ENCODE assay signal across 9 cellular contexts in genomic region chr4:109816082-109816442, GRCh38. TPM values are rescaled to one million over a fixed set of nuclear protein-coding genes. Genes with fewer than 3 reads are reported as not detected.
A peak's percentile ranks its signal among the peaks of the same experiment; 100 is the strongest.
DNase-seq lines count a peak whose midpoint lies in the region; ATAC-seq and TF ChIP-seq lines count a peak whose summit lies in the region.
"Had no signal": no experiment of that assay in that cellular context is flagged by ENCODE, and none has a peak within 500 bp of the region (broad histone marks: within the 10 kb centered on the region; RNA-seq: fewer than 3 reads in every experiment).

No MANE protein-coding gene starts in this region.

- ATAC-seq in naive B cell (ENCODE audit: low read depth in 2 of 2) (no peak), GM21367 (IDR thresholded peaks at IDR 0.05; ENCODE audit: unreplicated experiment) (no peak), GM21528 (IDR thresholded peaks at IDR 0.05; ENCODE audit: low FRiP score, unreplicated experiment) (no peak)

- H3K23ac ChIP-seq in H9 (ENCODE audit: insufficient read length, low read depth, low read length) = no peak overlapping the region

- H3T11ph ChIP-seq in H9 (ENCODE audit: low read length) = no peak overlapping the region

- H2BK12ac ChIP-seq in H9 (ENCODE audit: insufficient read length, low read depth, low read length) = no peak overlapping the region

- DNase-seq in H9 = no peak
- DNase-seq in activated CD4-positive, CD25-positive, alpha-beta regulatory T cell treated with anti-CD3 and anti-CD28 coated beads, Interleukin-2, amount 50 U/mL, for 72 hours = peak; percentile 55
- DNase-seq in dermis blood vessel endothelial cell = peak; percentile 20
- no peak for DNase-seq in naive B cell
- DNase-seq in stimulated activated naive CD4-positive, alpha-beta T cell treated with Interleukin-2 at 50 U/mL for 16 hours (lab: John Stamatoyannopoulos, UW) = peak; percentile 27
- DNase-seq in iPS-NIHi7 (ENCODE audit: extremely low spot score) = no peak

- peak overlapping the region; percentile 87 for H3K18ac ChIP-seq in H9 (ENCODE audit: insufficient read length, low read depth, low read length)

- H2BK15ac ChIP-seq in H9 (ENCODE audit: low read depth, low read length) = no peak overlapping the region

- peaks cover 18% of the 10 kb centered on the region; the same call in 1 of the 2 replicates for H3K79me2 ChIP-seq in H9 (ENCODE audit: insufficient read depth, low read length)

- no peak overlapping the region for H4K8ac ChIP-seq in H9 (replicated peaks; ENCODE audit: insufficient read length, low read depth, low read length)

- H3K27ac Mint-ChIP-seq in H9 (peak overlapping the region; percentile 98 to 99 (median 99)), naive B cell (peak overlapping the region; percentile 95 to 99 (median 98))

- H2AK5ac ChIP-seq in H9 (ENCODE audit: insufficient read length, low read length) = no peak overlapping the region

- TF ChIP-seq CTCF in H9 (conservative IDR thresholded peaks at IDR 0.05) = no peak

- peak overlapping the region; percentile 82 for H3K9ac ChIP-seq in H9 (ENCODE audit: extremely low read depth, insufficient read length, low read length)

- H3K4me1 Mint-ChIP-seq in H9 = peaks cover 15 to 24% of the 10 kb centered on the region in 2 experiments
- peaks cover 37 to 46% (median 38%) of the 10 kb centered on the region in 3 donors for H3K4me1 Mint-ChIP-seq in naive B cell

- no peak overlapping the region for H4K5ac ChIP-seq in H9 (ENCODE audit: insufficient read length, low read depth, low read length)

- peaks cover 29 to 49% (median 39%) of the 10 kb centered on the region in 3 experiments for H3K36me3 Mint-ChIP-seq in H9 (ENCODE audit: insufficient read depth in 1 of 3, low read depth in 3 of 3)
- peaks cover 2 to 13% of the 10 kb centered on the region in 2 donors for H3K36me3 Mint-ChIP-seq in naive B cell

- H2BK5ac ChIP-seq in H9 (ENCODE audit: insufficient read length, low read length) = no peak overlapping the region

- H3K4me2 ChIP-seq in H9 (ENCODE audit: insufficient read depth, insufficient read length, low read length) = peak overlapping the region; percentile 74

- H2BK20ac ChIP-seq in H9 (ENCODE audit: low read depth, low read length, poor library complexity, severe bottlenecking) = no peak overlapping the region

- H4K20me1 ChIP-seq in H9 (ENCODE audit: control insufficient read depth, insufficient read depth, insufficient read length) = no peaks in the 10 kb centered on the region

- H4K91ac ChIP-seq in H9 (ENCODE audit: insufficient read length, low read depth, low read length) = no peak overlapping the region

- H3K4me3 Mint-ChIP-seq in H9 (peak overlapping the region; percentile 95 to 99), naive B cell (peak overlapping the region; percentile 98 to 99 (median 99))

- H3K9me3 ChIP-seq in H9 (ENCODE audit: control insufficient read depth, low read depth, low read length) = no peaks in the 10 kb centered on the region

- H3K23me2 ChIP-seq in H9 (ENCODE audit: insufficient read length, low read depth, low read length, poor library complexity, severe bottlenecking) = peaks cover 13% of the 10 kb centered on the region

- WGBS in H9 (ENCODE audit: extremely low coverage, insufficient read length, low lambda C conversion rate) = no CpG with 5 or more reads among the region's 19 CpGs

- no peak overlapping the region for H2AFZ ChIP-seq in H9 (ENCODE audit: low read length)

- H3K4me1 ChIP-seq in H9 (ENCODE audit: insufficient read depth, low read length) = no peaks in the 10 kb centered on the region

- peaks cover 6% of the 10 kb centered on the region for H3K79me1 ChIP-seq in H9 (ENCODE audit: insufficient read depth, low read depth, low read length, poor library complexity, severe bottlenecking)

- peak overlapping the region; percentile 71 for H2BK120ac ChIP-seq in H9 (ENCODE audit: low read depth, low read length, poor library complexity, severe bottlenecking)

- no peaks in the 10 kb centered on the region for H3K27me3 ChIP-seq in H9 (ENCODE audit: insufficient read depth, low read length)

- H3K27ac ChIP-seq in H9 (ENCODE audit: insufficient read length, low read depth, low read length) = no peak overlapping the region

- H3K9me3 Mint-ChIP-seq in H9 = peaks cover 0 to 2% of the 10 kb centered on the region in 2 experiments; a peak in 2 of 5 replicates
- H3K9me3 Mint-ChIP-seq in naive B cell = no peaks in the 10 kb centered on the region

- no peak overlapping the region for H3K56ac ChIP-seq in H9 (ENCODE audit: insufficient read length, low read depth, low read length)

- peak overlapping the region; percentile 79 for H3K14ac ChIP-seq in H9 (ENCODE audit: insufficient read depth, low read length)

- no peaks in the 10 kb centered on the region for H3K27me3 Mint-ChIP-seq in H9 (ENCODE audit: low read depth)
- peaks cover 0 to under 1% (median 0%) of the 10 kb centered on the region in 3 donors for H3K27me3 Mint-ChIP-seq in naive B cell

- H3K4ac ChIP-seq in H9 (ENCODE audit: low read depth, low read length) = 0 out of 2 replicates have a peak overlapping the region, but pooled peaks have one; percentile 52

RNA-seq across cellular contexts. Expression of gene GAR1, which starts 0.5 kb away (rescaled TPM):
- total RNA-seq in H9 (2021) (42.7 and 45.3 TPM in 2 replicates), dermis blood vessel endothelial cell (3.1 and 3.4 TPM in 2 replicates)
- polyA plus RNA-seq in naive B cell (ENCODE audit: low read depth in 6 of 6) = 10 to 100 TPM; 10.3 to 18.6 (median 13.6) TPM

RNA-seq across cellular contexts. Expression of gene RRH, which starts 11.7 kb away (rescaled TPM):
- total RNA-seq in H9 (2021) (0.20 TPM in 1 of 2 replicates, not detected in the other), dermis blood vessel endothelial cell (not detected in 2 replicates)
- under 1 TPM in 1 of 6 donors, not detected in 5; 0.23 TPM for polyA plus RNA-seq in naive B cell (ENCODE audit: low read depth in 6 of 6)

RNA-seq across cellular contexts. Expression of gene CFI, which starts 14.3 kb away (rescaled TPM):
- not detected in 2 replicates for total RNA-seq in H9 (2021)
- total RNA-seq in dermis blood vessel endothelial cell = 94.8 and 132 TPM in 2 replicates
- not detected for polyA plus RNA-seq in naive B cell (ENCODE audit: low read depth in 6 of 6)
- total RNA-seq: T-helper 2 cell treated with Interferon-gamma antibody and Interleukin-4, amounts not matched to agents 100 ng/mL and 5 ng/mL, for 36 hours had no signal

RNA-seq across cellular contexts. Expression of gene LRIT3, which starts 31.8 kb away (rescaled TPM):
- total RNA-seq in H9 (2021) (0.07 and 0.09 TPM in 2 replicates), dermis blood vessel endothelial cell (0.05 and 0.17 TPM in 2 replicates)
- polyA plus RNA-seq in naive B cell (ENCODE audit: low read depth in 6 of 6) = not detected

Comparison
In these comparisons a context has a peak if more than half of its experiments do, and no peak if none do; other contexts are left out.
1. DNase-seq: peak in activated CD4-positive, CD25-positive, alpha-beta regulatory T cell treated with anti-CD3 and anti-CD28 coated beads, Interleukin-2, amount 50 U/mL, for 72 hours (single experiment), dermis blood vessel endothelial cell (single experiment) and stimulated activated naive CD4-positive, alpha-beta T cell treated with Interleukin-2 at 50 U/mL for 16 hours (single experiment); none in H9 (single experiment), naive B cell (single experiment) and iPS-NIHi7 (single experiment).
2. RNA of gene CFI, which starts 14.3 kb away (total RNA-seq): 94.8 to 132 TPM in dermis blood vessel endothelial cell; not detected in H9; every median in the first group is over 10 times any median in the second.